ENCODE assay signal across 1 cellular context in the genomic region with DNA sequence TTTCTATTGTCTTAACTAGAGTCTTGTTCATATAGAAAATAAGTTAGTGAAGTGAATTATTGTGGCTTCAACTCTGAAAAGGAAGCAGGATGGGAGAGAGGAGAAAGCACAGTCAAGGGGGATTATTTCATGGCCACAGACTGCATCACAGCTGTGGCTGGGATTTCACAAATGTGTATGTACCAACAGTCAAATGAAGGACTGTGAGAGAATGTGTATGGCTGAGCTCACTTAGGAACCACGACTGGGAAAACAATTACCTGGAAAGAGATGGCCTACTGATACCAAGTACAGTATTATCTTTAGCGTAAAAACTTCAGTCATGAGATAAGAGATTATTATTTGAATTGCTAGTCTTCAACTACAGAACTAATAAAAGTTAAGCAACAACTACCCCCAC.
TF ChIP-seq lines count a peak whose summit lies in the region.

No MANE protein-coding gene starts in this region.

TF ChIP-seq in HEK293, 187 proteins besides CTCF, POLR2A, EP300 and RAD21 (continued from another document):
- TF ChIP-seq ZNF626 (tag by site-specific recombination; IDR thresholded peaks at IDR 0.05) (no peak), ZNF623 (tag by site-specific recombination; IDR thresholded peaks at IDR 0.05) (no peak), ZNF121 (tag by site-specific recombination; IDR thresholded peaks at IDR 0.05) (no peak), SCRT2 (tag by site-specific recombination; IDR thresholded peaks at IDR 0.05) (no peak), ZNF768 (tag by site-specific recombination; IDR thresholded peaks at IDR 0.05) (no peak), ZNF324 (tag by site-specific recombination; IDR thresholded peaks at IDR 0.05) (no peak), IKZF3 (tag by site-specific recombination; IDR thresholded peaks at IDR 0.05) (peak; percentile 79), ZNF239 (tag by site-specific recombination; IDR thresholded peaks at IDR 0.05) (no peak), ZNF175 (tag by site-specific recombination; IDR thresholded peaks at IDR 0.05) (no peak), ZNF530 (tag by site-specific recombination; IDR thresholded peaks at IDR 0.05; ENCODE audit: low read depth) (no peak), PATZ1 (tag by site-specific recombination; IDR thresholded peaks at IDR 0.05) (no peak), MZF1 (tag by site-specific recombination; IDR thresholded peaks at IDR 0.05; ENCODE audit: borderline replicate concordance) (peak; percentile 93), PRDM6 (tag by site-specific recombination; IDR thresholded peaks at IDR 0.05) (0 out of 2 replicates have a peak, but pooled peaks have one; percentile 37), TRIM28 (IDR thresholded peaks at IDR 0.05; ENCODE audit: borderline replicate concordance, low read length) (0 out of 2 replicates have a peak, but pooled peaks have one; percentile 21), PRDM1 (tag by site-specific recombination; IDR thresholded peaks at IDR 0.05) (peak; percentile 39; the same call in 1 of the 2 replicates), ZNF837 (tag by site-specific recombination; IDR thresholded peaks at IDR 0.05) (no peak), ZNF621 (tag by site-specific recombination; IDR thresholded peaks at IDR 0.05) (no peak), ZNF707 (tag by site-specific recombination; IDR thresholded peaks at IDR 0.05) (no peak)
- TF ChIP-seq, protein P1, sequence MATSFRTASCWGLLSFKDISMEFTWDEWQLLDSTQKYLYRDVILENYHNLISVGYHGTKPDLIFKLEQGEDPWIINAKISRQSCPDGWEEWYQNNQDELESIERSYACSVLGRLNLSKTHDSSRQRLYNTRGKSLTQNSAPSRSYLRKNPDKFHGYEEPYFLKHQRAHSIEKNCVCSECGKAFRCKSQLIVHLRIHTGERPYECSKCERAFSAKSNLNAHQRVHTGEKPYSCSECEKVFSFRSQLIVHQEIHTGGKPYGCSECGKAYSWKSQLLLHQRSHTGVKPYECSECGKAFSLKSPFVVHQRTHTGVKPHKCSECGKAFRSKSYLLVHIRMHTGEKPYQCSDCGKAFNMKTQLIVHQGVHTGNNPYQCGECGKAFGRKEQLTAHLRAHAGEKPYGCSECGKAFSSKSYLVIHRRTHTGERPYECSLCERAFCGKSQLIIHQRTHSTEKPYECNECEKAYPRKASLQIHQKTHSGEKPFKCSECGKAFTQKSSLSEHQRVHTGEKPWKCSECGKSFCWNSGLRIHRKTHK (tag by site-specific recombination; IDR thresholded peaks at IDR 0.05), result no peak
- TF ChIP-seq, protein P2, sequence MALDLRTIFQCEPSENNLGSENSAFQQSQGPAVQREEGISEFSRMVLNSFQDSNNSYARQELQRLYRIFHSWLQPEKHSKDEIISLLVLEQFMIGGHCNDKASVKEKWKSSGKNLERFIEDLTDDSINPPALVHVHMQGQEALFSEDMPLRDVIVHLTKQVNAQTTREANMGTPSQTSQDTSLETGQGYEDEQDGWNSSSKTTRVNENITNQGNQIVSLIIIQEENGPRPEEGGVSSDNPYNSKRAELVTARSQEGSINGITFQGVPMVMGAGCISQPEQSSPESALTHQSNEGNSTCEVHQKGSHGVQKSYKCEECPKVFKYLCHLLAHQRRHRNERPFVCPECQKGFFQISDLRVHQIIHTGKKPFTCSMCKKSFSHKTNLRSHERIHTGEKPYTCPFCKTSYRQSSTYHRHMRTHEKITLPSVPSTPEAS (tag by site-specific recombination; IDR thresholded peaks at IDR 0.05), result no peak
